16 cellular contexts compared by ENCODE assay signal in the genomic region with DNA sequence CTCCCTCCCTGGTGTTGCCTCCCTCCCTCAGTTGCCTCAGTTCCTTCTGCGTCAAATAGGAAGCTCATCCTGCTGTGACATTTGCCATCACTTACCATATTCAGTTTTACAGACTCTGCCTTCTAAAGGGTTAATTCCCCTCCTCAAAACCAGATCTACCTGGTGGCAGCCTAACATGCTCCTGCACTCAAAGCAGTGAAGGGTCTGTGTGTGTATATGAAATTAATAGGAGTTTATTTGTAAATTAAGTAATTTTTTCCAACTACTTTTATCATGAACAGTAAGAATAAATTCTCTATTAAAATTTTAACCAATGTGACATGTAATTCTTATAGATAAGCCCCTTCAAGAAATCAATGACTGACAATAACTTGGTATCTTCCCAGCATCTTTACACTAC.
DNase-seq lines count a peak whose midpoint lies in the region; ATAC-seq and TF ChIP-seq lines count a peak whose summit lies in the region.
"Had no signal": no experiment of that assay in that cellular context is flagged by ENCODE, and none has a peak within 500 bp of the region (broad histone marks: within the 10 kb centered on the region; RNA-seq: fewer than 3 reads in every experiment).

No MANE protein-coding gene starts in this region.

- WGBS in heart left ventricle, 4 donors = 84 to 96% (median 94%) methylated on average over 1 of the region's 1 CpG

- TF ChIP-seq CTCF in left ventricle myocardium inferior (IDR thresholded peaks at IDR 0.05; ENCODE audit: borderline replicate concordance) (peak; percentile 41), heart left ventricle (IDR thresholded peaks at IDR 0.05) (peak in 3 of 12 donors; percentile 10 to 17 (median 17)), RWPE2 (IDR thresholded peaks at IDR 0.05; ENCODE audit: poor library complexity, severe bottlenecking) (peak; percentile 6), foreskin fibroblast (IDR thresholded peaks at IDR 0.05; ENCODE audit: low read depth, low read length) (peak; percentile 38)

- H3K27ac ChIP-seq in left ventricle myocardium inferior (replicated peaks) (no peak overlapping the region), heart left ventricle (no peak overlapping the region), RWPE2 (ENCODE audit: poor library complexity, severe bottlenecking) (no peak overlapping the region)
- H3K27ac ChIP-seq: parathyroid adenoma, upper lobe of left lung had no signal

- H3K4me3 ChIP-seq in left ventricle myocardium inferior = no peak overlapping the region
- no peak overlapping the region for H3K4me3 ChIP-seq in heart left ventricle
- H3K4me3 ChIP-seq in RWPE2 (ENCODE audit: severe bottlenecking) = no peak overlapping the region
- no peak overlapping the region for H3K4me3 ChIP-seq in foreskin fibroblast (ENCODE audit: low read depth in 1 of 2, low read length in 2 of 2)
- H3K4me3 ChIP-seq: upper lobe of left lung had no signal

- intact Hi-C loops in left ventricle myocardium inferior (cut with micrococcal nuclease) = no loop called here
- intact Hi-C loops in heart left ventricle (cut with DNase I) = no loop called here

- no peak for DNase-seq in left ventricle myocardium inferior
- no peak for DNase-seq in heart left ventricle
- DNase-seq in RWPE2 (ENCODE audit: low spot score) = no peak
- DNase-seq in foreskin fibroblast = no peak
- DNase-seq in GM19238 (ENCODE audit: insufficient read length, low spot score) = no peak
- DNase-seq: activated CD4-positive, alpha-beta memory T cell treated with anti-CD3 and anti-CD28 coated beads for 36 hours; DMS79 treated with DMSO at 0.1 percent for 48 hours; mesendoderm; NCI-H226; Right ventricle myocardium superior; stimulated activated CD4-positive, alpha-beta T cell treated with anti-CD3 and anti-CD28 coated beads, Interleukin-15, amount 100 ng/mL, for 24 hours; upper lobe of left lung had no signal

- ATAC-seq in heart left ventricle = no peak
- ATAC-seq in RWPE2 (ENCODE audit: low read depth) = no peak
- ATAC-seq in GM18519 (IDR thresholded peaks at IDR 0.05; ENCODE audit: low FRiP score, unreplicated experiment) = no peak
- no peak for ATAC-seq in HG03565 (IDR thresholded peaks at IDR 0.05; ENCODE audit: unreplicated experiment)
- no peak for ATAC-seq in HG03045 (IDR thresholded peaks at IDR 0.05; ENCODE audit: unreplicated experiment)

- TF ChIP-seq POLR2A in heart left ventricle (IDR thresholded peaks at IDR 0.05) = no peak

- H3K36me3 ChIP-seq in left ventricle myocardium inferior = peaks cover 9% of the 10 kb centered on the region
- H3K36me3 ChIP-seq in heart left ventricle = peaks cover 0 to 24% (median 2%) of the 10 kb centered on the region in 9 donors
- H3K36me3 ChIP-seq in RWPE2 (ENCODE audit: low read depth) = no peaks in the 10 kb centered on the region

- H3K9me3 ChIP-seq in left ventricle myocardium inferior (replicated peaks) (no peaks in the 10 kb centered on the region), heart left ventricle (no peaks in the 10 kb centered on the region), RWPE2 (ENCODE audit: severe bottlenecking) (no peaks in the 10 kb centered on the region)
- H3K9me3 ChIP-seq: upper lobe of left lung had no signal

- no peaks in the 10 kb centered on the region for H3K27me3 ChIP-seq in left ventricle myocardium inferior (ENCODE audit: low read depth)
- no peaks in the 10 kb centered on the region for H3K27me3 ChIP-seq in heart left ventricle
- no peaks in the 10 kb centered on the region for H3K27me3 ChIP-seq in RWPE2 (ENCODE audit: insufficient read depth, poor library complexity, severe bottlenecking)
- H3K27me3 ChIP-seq: upper lobe of left lung had no signal

- H3K4me1 ChIP-seq in left ventricle myocardium inferior = no peaks in the 10 kb centered on the region
- H3K4me1 ChIP-seq in heart left ventricle = no peaks in the 10 kb centered on the region
- no peaks in the 10 kb centered on the region for H3K4me1 ChIP-seq in RWPE2 (ENCODE audit: insufficient read depth, poor library complexity, severe bottlenecking)
- H3K4me1 ChIP-seq: upper lobe of left lung had no signal
